8 cellular contexts compared by ENCODE assay signal in the genomic region with DNA sequence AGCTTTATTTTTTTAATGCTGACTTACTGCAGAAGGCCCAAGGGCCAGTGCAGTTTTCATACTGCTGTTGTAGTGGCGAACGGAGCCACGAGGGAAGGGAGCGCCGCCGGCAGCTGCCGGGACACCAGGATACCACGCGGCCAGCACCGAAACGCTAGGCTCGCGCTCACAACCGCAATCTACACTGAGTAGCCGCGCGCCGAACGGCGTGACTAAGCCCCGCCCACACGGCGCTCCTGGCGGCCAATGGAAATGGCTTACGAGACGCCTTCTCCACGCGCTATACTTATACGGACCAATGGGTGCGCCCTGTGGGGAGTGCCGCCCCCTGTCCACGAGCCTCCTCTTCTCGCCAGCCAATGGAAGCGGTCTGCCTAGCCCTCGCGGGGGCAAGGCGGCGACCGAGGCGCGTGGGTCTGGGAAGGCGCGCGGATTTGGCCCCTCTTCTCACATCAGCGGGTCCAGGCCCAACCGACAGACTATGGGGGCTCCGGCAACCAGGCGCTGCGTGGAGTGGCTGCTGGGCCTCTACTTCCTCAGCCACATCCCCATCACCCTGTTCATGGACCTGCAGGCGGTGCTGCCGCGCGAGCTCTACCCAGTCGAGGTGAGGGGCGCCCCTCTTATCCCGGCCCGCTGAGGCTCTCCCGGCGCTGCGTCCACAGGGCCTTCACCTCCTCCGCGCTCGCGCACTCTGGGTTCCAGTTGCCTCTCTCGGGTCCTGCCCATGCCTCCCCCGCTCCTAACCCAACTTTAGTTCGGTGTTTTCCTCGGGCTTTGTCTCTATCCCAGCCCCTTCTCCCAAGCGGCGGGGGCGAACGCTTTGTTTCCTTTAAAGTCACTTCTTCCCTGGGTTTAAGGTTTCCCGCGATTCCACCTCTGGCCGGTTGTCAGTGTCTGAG. TPM values are rescaled to one million over a fixed set of nuclear protein-coding genes. Genes with fewer than 3 reads are reported as not detected.
DNase-seq lines count a peak whose midpoint lies in the region; ATAC-seq and TF ChIP-seq lines count a peak whose summit lies in the region.

TMEM97 (plus strand) TSS at position 442 of the 902 bp plus-strand sequence; CDS start at position 482, 40 bp downstream.

- POLR2A ChIA-PET in activated CD4-positive, alpha-beta T cell treated with anti-CD3 and anti-CD28 coated beads, Interleukin-2, amount 10 ng/mL, durations not matched to agents 7 days and 5 days (lab: Charles Lee) = no interaction called here

- ATAC-seq in CD4-positive, CD25-positive, alpha-beta regulatory T cell (ENCODE audit: low read depth in 2 of 2) = peak; percentile 99
- peak; percentile 90 for ATAC-seq in GM19395 (IDR thresholded peaks at IDR 0.05; ENCODE audit: unreplicated experiment)
- peak; percentile 92 for ATAC-seq in HG03558 (IDR thresholded peaks at IDR 0.05; ENCODE audit: extremely low read depth, unreplicated experiment)
- ATAC-seq in left lung = peak; percentile 98

- H3K4me1 Mint-ChIP-seq in CD4-positive, CD25-positive, alpha-beta regulatory T cell = peaks cover 7 to 27% (median 20%) of the 10 kb centered on the region in 4 donors
- H3K4me1 Mint-ChIP-seq in activated CD4-positive, alpha-beta T cell treated with anti-CD3 and anti-CD28 coated beads, Interleukin-2, amount 10 ng/mL, durations not matched to agents 7 days and 5 days = peaks cover 38% of the 10 kb centered on the region
- H3K4me1 Mint-ChIP-seq in dendritic cell treated with granulocyte-macrophage colony-stimulating factor and Interleukin-4, amounts not matched to agents 40 ng/mL and 50 ng/mL, for 4 days (ENCODE audit: low read depth) = peaks cover 22% of the 10 kb centered on the region

- peak within 1 kb of the TSS; percentile 71 to 82 (median 78) for H3K27ac Mint-ChIP-seq in CD4-positive, CD25-positive, alpha-beta regulatory T cell
- H3K27ac Mint-ChIP-seq in activated CD4-positive, alpha-beta T cell treated with anti-CD3 and anti-CD28 coated beads, Interleukin-2, amount 10 ng/mL, durations not matched to agents 7 days and 5 days = peak within 1 kb of the TSS; percentile 85
- peak within 1 kb of the TSS; percentile 83 for H3K27ac Mint-ChIP-seq in dendritic cell treated with granulocyte-macrophage colony-stimulating factor and Interleukin-4, amounts not matched to agents 40 ng/mL and 50 ng/mL, for 4 days

- peaks cover 4% of the 10 kb centered on the region for H3K27me3 Mint-ChIP-seq in CD4-positive, CD25-positive, alpha-beta regulatory T cell
- no peaks in the 10 kb centered on the region for H3K27me3 Mint-ChIP-seq in activated CD4-positive, alpha-beta T cell treated with anti-CD3 and anti-CD28 coated beads, Interleukin-2, amount 10 ng/mL, durations not matched to agents 7 days and 5 days
- H3K27me3 Mint-ChIP-seq in dendritic cell treated with granulocyte-macrophage colony-stimulating factor and Interleukin-4, amounts not matched to agents 40 ng/mL and 50 ng/mL, for 4 days = peaks cover 23% of the 10 kb centered on the region

- no peaks in the 10 kb centered on the region for H3K9me3 ChIP-seq in CD4-positive, CD25-positive, alpha-beta regulatory T cell (ENCODE audit: control insufficient read depth in 2 of 2, low read length in 2 of 2)
- H3K9me3 ChIP-seq in left lung = no peaks in the 10 kb centered on the region

- no peaks in the 10 kb centered on the region for H3K27me3 ChIP-seq in CD4-positive, CD25-positive, alpha-beta regulatory T cell (ENCODE audit: control insufficient read depth, insufficient read depth, low read length)
- no peaks in the 10 kb centered on the region for H3K27me3 ChIP-seq in left lung

- peaks cover 22% of the 10 kb centered on the region for H3K4me1 ChIP-seq in CD4-positive, CD25-positive, alpha-beta regulatory T cell (ENCODE audit: control insufficient read depth, insufficient read depth, low read length, poor library complexity, severe bottlenecking)
- peaks cover 4 to 27% of the 10 kb centered on the region in 2 donors for H3K4me1 ChIP-seq in left lung

- no peak within 1 kb of the TSS for H3K27ac ChIP-seq in CD4-positive, CD25-positive, alpha-beta regulatory T cell (ENCODE audit: insufficient read depth, low read length, poor library complexity, severe bottlenecking)
- peak within 1 kb of the TSS; percentile 30 to 62 for H3K27ac ChIP-seq in left lung

- H3K36me3 Mint-ChIP-seq in CD4-positive, CD25-positive, alpha-beta regulatory T cell = no peaks in the 10 kb centered on the region
- H3K36me3 Mint-ChIP-seq in activated CD4-positive, alpha-beta T cell treated with anti-CD3 and anti-CD28 coated beads, Interleukin-2, amount 10 ng/mL, durations not matched to agents 7 days and 5 days (ENCODE audit: low read depth) = peaks cover 3% of the 10 kb centered on the region
- H3K36me3 Mint-ChIP-seq in dendritic cell treated with granulocyte-macrophage colony-stimulating factor and Interleukin-4, amounts not matched to agents 40 ng/mL and 50 ng/mL, for 4 days (ENCODE audit: low read depth) = peaks cover 7% of the 10 kb centered on the region

- peak within 1 kb of the TSS; percentile 91 to 94 (median 92) for H3K4me3 Mint-ChIP-seq in CD4-positive, CD25-positive, alpha-beta regulatory T cell
- peak within 1 kb of the TSS; percentile 86 for H3K4me3 Mint-ChIP-seq in activated CD4-positive, alpha-beta T cell treated with anti-CD3 and anti-CD28 coated beads, Interleukin-2, amount 10 ng/mL, durations not matched to agents 7 days and 5 days
- peak within 1 kb of the TSS; percentile 96 for H3K4me3 Mint-ChIP-seq in dendritic cell treated with granulocyte-macrophage colony-stimulating factor and Interleukin-4, amounts not matched to agents 40 ng/mL and 50 ng/mL, for 4 days

- intact Hi-C loops in dendritic cell treated with granulocyte-macrophage colony-stimulating factor and Interleukin-4, amounts not matched to agents 40 ng/mL and 50 ng/mL, for 4 days (cut with micrococcal nuclease) = loop anchor here (1.0 kb wide), 1 partner anchor 16 kb away; the partner anchor contains the start of genes IFT20 and TNFAIP1
- intact Hi-C loops in left lung (cut with DNase I) = no loop called here

- no peaks in the 10 kb centered on the region for H3K36me3 ChIP-seq in CD4-positive, CD25-positive, alpha-beta regulatory T cell (ENCODE audit: control insufficient read depth, insufficient read depth, low read length)
- no peaks in the 10 kb centered on the region for H3K36me3 ChIP-seq in left lung

- peaks cover 0 to 3% (median 0%) of the 10 kb centered on the region in 7 donors for H3K9me3 Mint-ChIP-seq in CD4-positive, CD25-positive, alpha-beta regulatory T cell
- no peaks in the 10 kb centered on the region for H3K9me3 Mint-ChIP-seq in activated CD4-positive, alpha-beta T cell treated with anti-CD3 and anti-CD28 coated beads, Interleukin-2, amount 10 ng/mL, durations not matched to agents 7 days and 5 days
- H3K9me3 Mint-ChIP-seq in dendritic cell treated with granulocyte-macrophage colony-stimulating factor and Interleukin-4, amounts not matched to agents 40 ng/mL and 50 ng/mL, for 4 days = no peaks in the 10 kb centered on the region

- DNase-seq in CD4-positive, CD25-positive, alpha-beta regulatory T cell = peak; percentile 94 to 97 (median 94)
- DNase-seq in NCI-H748 (lab: John Stamatoyannopoulos, UW; ENCODE audit: unreplicated experiment) (peak; percentile 100), left lung (peak; percentile 97)
- peak; percentile 97 for DNase-seq in activated CD4-positive, alpha-beta T cell treated with anti-CD3 and anti-CD28 coated beads, Interleukin-2, amount 10 ng/mL, durations not matched to agents 7 days and 5 days
- DNase-seq in stimulated activated CD4-positive, alpha-beta T cell treated with anti-CD3 and anti-CD28 coated beads, Interleukin-2, amount 100 ng/mL, for 4 hours (ENCODE audit: low read depth) = peak; percentile 94

- no peak for TF ChIP-seq CTCF in left lung (IDR thresholded peaks at IDR 0.05)

- CTCF ChIA-PET in activated CD4-positive, alpha-beta T cell treated with anti-CD3 and anti-CD28 coated beads, Interleukin-2, amount 10 ng/mL, durations not matched to agents 7 days and 5 days (lab: Charles Lee) = interaction anchor here (0.6 to 1.9 kb wide), 4 partner anchors 13 to 1807 kb away, joined by 3 to 4 read pairs (median 4); no protein-coding TSS in a partner anchor

- H3K4me3 ChIP-seq in CD4-positive, CD25-positive, alpha-beta regulatory T cell (ENCODE audit: low read depth, low read length) = peak within 1 kb of the TSS; percentile 76
- peak within 1 kb of the TSS; percentile 65 to 67 for H3K4me3 ChIP-seq in left lung

RNA-seq across cellular contexts. Expression of gene TMEM97, which starts in this region (rescaled TPM):
- total RNA-seq in CD4-positive, CD25-positive, alpha-beta regulatory T cell = 4.1 TPM
- 1 to 10 TPM; 6.6 to 9.5 (median 7.5) TPM for polyA plus RNA-seq in CD4-positive, CD25-positive, alpha-beta regulatory T cell
- 10 to 100 TPM; 24.4 to 34.8 TPM for total RNA-seq in activated CD4-positive, alpha-beta T cell treated with anti-CD3 and anti-CD28 coated beads, Interleukin-2, amount 10 ng/mL, durations not matched to agents 7 days and 5 days
- total RNA-seq in left lung = 10 to 100 TPM; 27.0 to 69.3 TPM
